Comparison of ENCODE assay signal across 21 cellular contexts in genomic region chr15:73647259-73648026, GRCh38. TPM values are rescaled to one million over a fixed set of nuclear protein-coding genes. Genes with fewer than 3 reads are reported as not detected.
DNase-seq lines count a peak whose midpoint lies in the region; ATAC-seq and TF ChIP-seq lines count a peak whose summit lies in the region.
"Had no signal": no experiment of that assay in that cellular context is flagged by ENCODE, and none has a peak within 500 bp of the region (broad histone marks: within the 10 kb centered on the region; RNA-seq: fewer than 3 reads in every experiment).

No MANE protein-coding gene starts in this region.

- H3K27ac ChIP-seq in osteoblast (ENCODE audit: low read depth, low read length): no peak overlapping the region
- H3K27ac ChIP-seq: heart right ventricle, left lung, pancreas had no signal

- H3K27ac Mint-ChIP-seq in activated CD4-positive, alpha-beta T cell treated with anti-CD3 and anti-CD28 coated beads, Interleukin-2, amount 10 ng/mL, durations not matched to agents 24 days and 14 days: no peak overlapping the region
- H3K27ac Mint-ChIP-seq: activated CD8-positive, alpha-beta T cell treated with anti-CD3 and anti-CD28 coated beads for 36 hours; natural killer cell had no signal

- peaks cover 11% of the 10 kb centered on the region for H3K9me3 Mint-ChIP-seq in activated CD4-positive, alpha-beta T cell treated with anti-CD3 and anti-CD28 coated beads, Interleukin-2, amount 10 ng/mL, durations not matched to agents 24 days and 14 days
- H3K9me3 Mint-ChIP-seq: natural killer cell had no signal

- intact Hi-C loops in activated CD4-positive, alpha-beta T cell treated with anti-CD3 and anti-CD28 coated beads, Interleukin-2, amount 10 ng/mL, durations not matched to agents 24 days and 14 days (cut with micrococcal nuclease): no loop called here

- no peak overlapping the region for H2AFZ ChIP-seq in osteoblast (ENCODE audit: low read length)

- H3K4me3 ChIP-seq in choroid plexus epithelial cell (ENCODE audit: low read depth, low read length) (no peak overlapping the region), osteoblast (ENCODE audit: insufficient read depth, low read length) (no peak overlapping the region)
- H3K4me3 ChIP-seq: heart right ventricle, left lung, pancreas had no signal

- H3K36me3 ChIP-seq in osteoblast (ENCODE audit: insufficient read depth, low read length): no peaks in the 10 kb centered on the region
- H3K36me3 ChIP-seq: heart right ventricle, left lung, pancreas had no signal

- H3K9me3 ChIP-seq in osteoblast (ENCODE audit: low read depth, low read length): no peaks in the 10 kb centered on the region
- H3K9me3 ChIP-seq: left lung, pancreas had no signal

- TF ChIP-seq CTCF in choroid plexus epithelial cell (conservative IDR thresholded peaks at IDR 0.05; ENCODE audit: low read depth, low read length) (no peak), osteoblast (IDR thresholded peaks at IDR 0.05; ENCODE audit: extremely low read depth, low read depth, low read length) (no peak)

- H3K27me3 Mint-ChIP-seq in activated CD4-positive, alpha-beta T cell treated with anti-CD3 and anti-CD28 coated beads, Interleukin-2, amount 10 ng/mL, durations not matched to agents 24 days and 14 days: peaks cover 14% of the 10 kb centered on the region

- H4K20me1 ChIP-seq in osteoblast (ENCODE audit: insufficient read depth, low read length): no peaks in the 10 kb centered on the region

- no peaks in the 10 kb centered on the region for H3K4me1 ChIP-seq in osteoblast (ENCODE audit: insufficient read depth, low read length)
- H3K4me1 ChIP-seq: pancreas had no signal

- H3K4me3 Mint-ChIP-seq in activated CD4-positive, alpha-beta T cell treated with anti-CD3 and anti-CD28 coated beads, Interleukin-2, amount 10 ng/mL, durations not matched to agents 24 days and 14 days: no peak overlapping the region
- H3K4me3 Mint-ChIP-seq: activated CD8-positive, alpha-beta T cell treated with anti-CD3 and anti-CD28 coated beads for 36 hours; natural killer cell had no signal

- peaks cover 10% of the 10 kb centered on the region for H3K27me3 ChIP-seq in osteoblast (ENCODE audit: insufficient read depth, low read length)
- H3K27me3 ChIP-seq: pancreas had no signal

- no peaks in the 10 kb centered on the region for H3K79me2 ChIP-seq in osteoblast (ENCODE audit: insufficient read depth, low read length)

- no peaks in the 10 kb centered on the region for H3K36me3 Mint-ChIP-seq in activated CD4-positive, alpha-beta T cell treated with anti-CD3 and anti-CD28 coated beads, Interleukin-2, amount 10 ng/mL, durations not matched to agents 24 days and 14 days (ENCODE audit: low read depth)
- H3K36me3 Mint-ChIP-seq: natural killer cell had no signal

- peak; percentile 32 for DNase-seq in EH (ENCODE audit: low read depth)
- DNase-seq in NCI-H226: peak; percentile 68
- peak; percentile 36 for DNase-seq in choroid plexus epithelial cell (ENCODE audit: low read depth)
- DNase-seq in osteoblast (ENCODE audit: insufficient read length, low spot score, missing footprints): peak; percentile 56
- DNase-seq in AML-193 (lab: John Stamatoyannopoulos, UW): no peak
- no peak for DNase-seq in DMS153 (lab: John Stamatoyannopoulos, UW)
- DNase-seq in activated CD4-positive, alpha-beta T cell treated with anti-CD3 and anti-CD28 coated beads, Interleukin-2, amount 10 ng/mL, durations not matched to agents 24 days and 14 days: no peak
- DNase-seq: activated CD8-positive, alpha-beta T cell treated with anti-CD3 and anti-CD28 coated beads for 36 hours; activated gamma-delta T cell treated with Interleukin-2 at 50 U/mL for 16 hours; C1 segment of cervical spinal cord; heart right ventricle; left lung; natural killer cell; NCI-H2107; pancreas; right cardiac atrium; RPMI8226; stimulated activated CD8-positive, alpha-beta memory T cell treated with anti-CD3 and anti-CD28 coated beads, Interleukin-4, amount 100 ng/mL, for 48 hours; T-helper 9 cell had no signal

- ATAC-seq in HG02623 (IDR thresholded peaks at IDR 0.05; ENCODE audit: unreplicated experiment): no peak
- ATAC-seq: activated CD4-positive, CD25-positive, alpha-beta regulatory T cell treated with anti-CD3 and anti-CD28 coated beads, Interleukin-2, amount 50 U/mL, for 24 hours; activated CD8-positive, alpha-beta T cell treated with anti-CD3 and anti-CD28 coated beads for 36 hours; heart right ventricle; left lung; natural killer cell; pancreas; right cardiac atrium had no signal

- no peak overlapping the region for H3K4me2 ChIP-seq in osteoblast (ENCODE audit: insufficient read depth, low read length)

- peaks cover 10% of the 10 kb centered on the region for H3K4me1 Mint-ChIP-seq in activated CD4-positive, alpha-beta T cell treated with anti-CD3 and anti-CD28 coated beads, Interleukin-2, amount 10 ng/mL, durations not matched to agents 24 days and 14 days
- H3K4me1 Mint-ChIP-seq: natural killer cell had no signal

RNA-seq across cellular contexts. Expression of gene NPTN, which starts 14.3 kb away (rescaled TPM):
- total RNA-seq in osteoblast: 116 and 130 TPM in 2 replicates
- 61.6 and 68.7 TPM in 2 replicates for total RNA-seq in activated CD4-positive, alpha-beta T cell treated with anti-CD3 and anti-CD28 coated beads, Interleukin-2, amount 10 ng/mL, durations not matched to agents 24 days and 14 days

RNA-seq across cellular contexts. Expression of gene CD276, which starts 36.7 kb away (rescaled TPM):
- 145 and 154 TPM in 2 replicates for total RNA-seq in osteoblast
- 20.1 and 20.3 TPM in 2 replicates for total RNA-seq in activated CD4-positive, alpha-beta T cell treated with anti-CD3 and anti-CD28 coated beads, Interleukin-2, amount 10 ng/mL, durations not matched to agents 24 days and 14 days
- total RNA-seq: natural killer cell had no signal

Comparison
In these comparisons a context has a peak if more than half of its experiments do, and no peak if none do; other contexts are left out.
1. DNase-seq: peak in EH (single experiment), NCI-H226 (single experiment), choroid plexus epithelial cell (single experiment) and osteoblast (single experiment); none in AML-193 (0 of 2), DMS153 (single experiment) and activated CD4-positive, alpha-beta T cell treated with anti-CD3 and anti-CD28 coated beads, Interleukin-2, amount 10 ng/mL, durations not matched to agents 24 days and 14 days (single experiment).